1 cellular context compared by ENCODE assay signal in genomic region chr4:20193522-20193902, GRCh38.
TF ChIP-seq lines count a peak whose summit lies in the region.

No MANE protein-coding gene starts in this region.

TF ChIP-seq in HepG2, 621 proteins besides CTCF, POLR2A, EP300 and RAD21:
- TF ChIP-seq FOXP1 (IDR thresholded peaks at IDR 0.05) (no peak), FOXP1 (CRISPR knock-in tag; IDR thresholded peaks at IDR 0.05) (no peak), ZBED4 (CRISPR knock-in tag; IDR thresholded peaks at IDR 0.05; ENCODE audit: borderline replicate concordance) (no peak), EZH2 (conservative IDR thresholded peaks at IDR 0.05; ENCODE audit: low read depth, low read length) (no peak)
